In the genomic region with DNA sequence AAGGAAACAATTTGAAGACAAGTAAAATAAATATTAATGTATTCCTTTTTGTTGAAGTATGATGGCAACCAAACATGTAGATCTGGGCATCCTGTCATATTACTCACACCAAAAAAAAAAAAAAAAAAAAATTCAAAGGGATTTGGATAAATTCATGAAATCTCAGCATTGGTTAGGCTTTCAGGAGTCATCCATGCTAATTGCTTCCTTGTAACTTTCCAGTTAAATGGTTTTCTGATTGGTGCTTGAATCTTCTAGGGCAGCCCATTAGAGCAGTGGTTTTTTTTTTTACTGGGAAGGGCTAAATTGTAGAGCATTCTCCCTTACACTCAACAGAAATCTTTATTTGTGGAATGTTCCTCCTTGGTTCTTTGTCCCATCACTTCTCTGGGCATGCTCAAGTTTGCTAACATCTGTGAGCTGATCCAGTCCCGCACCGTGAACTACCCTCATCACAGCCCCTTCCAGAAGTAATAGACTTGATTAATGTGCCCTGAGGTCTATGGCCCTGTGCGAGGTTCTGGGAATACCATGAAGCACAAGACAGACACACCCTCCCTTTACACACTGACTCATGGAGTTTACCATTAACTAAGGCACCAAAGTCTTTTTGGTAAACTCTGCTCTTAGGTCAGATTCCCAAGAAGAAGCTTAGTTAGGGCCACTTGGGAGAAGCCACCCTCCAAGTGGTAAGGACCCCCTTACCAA, we compare ENCODE assay signal across 10 cellular contexts. TPM values are rescaled to one million over a fixed set of nuclear protein-coding genes. Genes with fewer than 3 reads are reported as not detected.
DNase-seq lines count a peak whose midpoint lies in the region; ATAC-seq, FAIRE-seq and TF ChIP-seq lines count a peak whose summit lies in the region.
"Had no signal": no experiment of that assay in that cellular context is flagged by ENCODE, and none has a peak within 500 bp of the region (broad histone marks: within the 10 kb centered on the region; RNA-seq: fewer than 3 reads in every experiment).

No MANE protein-coding gene starts in this region.

- H3K36me3 Mint-ChIP-seq in MCF 10A (ENCODE audit: insufficient read depth, unreplicated experiment): no peaks in the 10 kb centered on the region
- H3K36me3 Mint-ChIP-seq in activated T-helper 2 cell treated with anti-CD3 and anti-CD28 coated beads, Interferon-gamma antibody, Interleukin-2, Interleukin-4, amounts not matched to agents 10 μg/mL and 5 μg/mL and 100 μg/mL, durations not matched to agents 14 hours and 24 hours and 36 hours (ENCODE audit: low read depth): peaks cover 49% of the 10 kb centered on the region

- H3K9me3 Mint-ChIP-seq in MCF 10A (ENCODE audit: unreplicated experiment): no peaks in the 10 kb centered on the region
- no peaks in the 10 kb centered on the region for H3K9me3 Mint-ChIP-seq in activated T-helper 2 cell treated with anti-CD3 and anti-CD28 coated beads, Interferon-gamma antibody, Interleukin-2, Interleukin-4, amounts not matched to agents 10 μg/mL and 5 μg/mL and 100 μg/mL, durations not matched to agents 14 hours and 24 hours and 36 hours

- H3K9me3 ChIP-seq in breast epithelium: no peaks in the 10 kb centered on the region
- H3K9me3 ChIP-seq in thyroid gland: no peaks in the 10 kb centered on the region
- no peaks in the 10 kb centered on the region for H3K9me3 ChIP-seq in upper lobe of right lung

- BruUV-seq in MCF 10A (replicated peaks; lab: Mats Ljungman, UMichigan): no TSS peak

- no peaks in the 10 kb centered on the region for H3K27me3 ChIP-seq in breast epithelium
- H3K27me3 ChIP-seq in thyroid gland: no peaks in the 10 kb centered on the region
- no peaks in the 10 kb centered on the region for H3K27me3 ChIP-seq in upper lobe of right lung

- H3K4me1 ChIP-seq in breast epithelium: no peaks in the 10 kb centered on the region
- H3K4me1 ChIP-seq in thyroid gland: peaks cover 41 to 68% of the 10 kb centered on the region in 2 donors
- peaks cover 28% of the 10 kb centered on the region for H3K4me1 ChIP-seq in upper lobe of right lung

- no peak for TF ChIP-seq CTCF in MCF 10A (IDR thresholded peaks at IDR 0.05; ENCODE audit: unreplicated experiment)
- no peak for TF ChIP-seq CTCF in breast epithelium (IDR thresholded peaks at IDR 0.05)
- no peak for TF ChIP-seq CTCF in thyroid gland (IDR thresholded peaks at IDR 0.05)
- TF ChIP-seq CTCF in upper lobe of right lung (IDR thresholded peaks at IDR 0.05): no peak

- no peaks in the 10 kb centered on the region for H3K27me3 Mint-ChIP-seq in MCF 10A (ENCODE audit: insufficient read depth, unreplicated experiment)
- H3K27me3 Mint-ChIP-seq in activated T-helper 2 cell treated with anti-CD3 and anti-CD28 coated beads, Interferon-gamma antibody, Interleukin-2, Interleukin-4, amounts not matched to agents 10 μg/mL and 5 μg/mL and 100 μg/mL, durations not matched to agents 14 hours and 24 hours and 36 hours (ENCODE audit: low read depth): no peaks in the 10 kb centered on the region

- TF ChIP-seq POLR2A in breast epithelium (IDR thresholded peaks at IDR 0.05): no peak
- TF ChIP-seq POLR2A in thyroid gland (IDR thresholded peaks at IDR 0.05): no peak

- no peak overlapping the region for H3K27ac Mint-ChIP-seq in MCF 10A (ENCODE audit: low read depth, unreplicated experiment)
- H3K27ac Mint-ChIP-seq in activated T-helper 2 cell treated with anti-CD3 and anti-CD28 coated beads, Interferon-gamma antibody, Interleukin-2, Interleukin-4, amounts not matched to agents 10 μg/mL and 5 μg/mL and 100 μg/mL, durations not matched to agents 14 hours and 24 hours and 36 hours: no peak overlapping the region

- CTCF ChIA-PET in MCF 10A (lab: Yijun Ruan, JAX): no interaction called here

- H3K36me3 ChIP-seq in breast epithelium (no peaks in the 10 kb centered on the region), thyroid gland (no peaks in the 10 kb centered on the region), upper lobe of right lung (no peaks in the 10 kb centered on the region)

- peak; percentile 27 for FAIRE-seq in islet of Langerhans (lab: Jason Lieb, UNC)

- H3K4me3 ChIP-seq in breast epithelium (no peak overlapping the region), thyroid gland (replicated peaks in 1 of 3) (no peak overlapping the region), upper lobe of right lung (no peak overlapping the region)

- POLR2A ChIA-PET in MCF 10A (lab: Yijun Ruan, JAX): interaction anchor here (0.8 kb wide), 1 partner anchor 34 kb away, joined by 3 read pairs; no protein-coding TSS in a partner anchor

- ATAC-seq in upper lobe of right lung (no peak), HG03521 (IDR thresholded peaks at IDR 0.05; ENCODE audit: unreplicated experiment) (no peak), HG02763 (IDR thresholded peaks at IDR 0.05; ENCODE audit: unreplicated experiment) (no peak)
- ATAC-seq: HCT116 had no signal

- peak; percentile 38 for DNase-seq in MCF 10A (ENCODE audit: unreplicated experiment)
- no peak for DNase-seq in breast epithelium (ENCODE audit: low spot score in 2 of 2)
- no peak for DNase-seq in activated T-helper 2 cell treated with anti-CD3 and anti-CD28 coated beads, Interferon-gamma antibody, Interleukin-2, Interleukin-4, amounts not matched to agents 10 μg/mL and 5 μg/mL and 100 μg/mL, durations not matched to agents 14 hours and 24 hours and 36 hours (ENCODE audit: low spot score)
- DNase-seq in thyroid gland: no peak
- DNase-seq in upper lobe of right lung: no peak
- DNase-seq: cerebellar nuclear complex had no signal

- H3K4me3 Mint-ChIP-seq in MCF 10A (ENCODE audit: unreplicated experiment): no peak overlapping the region
- H3K4me3 Mint-ChIP-seq in activated T-helper 2 cell treated with anti-CD3 and anti-CD28 coated beads, Interferon-gamma antibody, Interleukin-2, Interleukin-4, amounts not matched to agents 10 μg/mL and 5 μg/mL and 100 μg/mL, durations not matched to agents 14 hours and 24 hours and 36 hours (ENCODE audit: low read depth): peak overlapping the region; percentile 87

- 68 to 71% methylated on average over 3 of the region's 3 CpGs for WGBS in thyroid gland, 2 donors

- intact Hi-C loops in MCF 10A (cut with micrococcal nuclease): no loop called here
- intact Hi-C loops in breast epithelium (cut with DNase I; ENCODE audit: low total_unique reads): no loop called here
- intact Hi-C loops in activated T-helper 2 cell treated with anti-CD3 and anti-CD28 coated beads, Interferon-gamma antibody, Interleukin-2, Interleukin-4, amounts not matched to agents 10 μg/mL and 5 μg/mL and 100 μg/mL, durations not matched to agents 14 hours and 24 hours and 36 hours (cut with micrococcal nuclease): loop anchor here (2.0 to 10.0 kb wide), 3 partner anchors 69 to 1175 kb away; a partner anchor contains a TSS
- intact Hi-C loops in thyroid gland (cut with DNase I): loop anchor here (10.0 kb wide), 1 partner anchor 55 kb away; no protein-coding TSS in a partner anchor
- intact Hi-C loops in upper lobe of right lung (cut with DNase I): no loop called here

- H3K27ac ChIP-seq in breast epithelium: no peak overlapping the region
- peak overlapping the region; percentile 57 to 72 (median 64) for H3K27ac ChIP-seq in thyroid gland
- no peak overlapping the region for H3K27ac ChIP-seq in upper lobe of right lung

- H3K4me1 Mint-ChIP-seq in MCF 10A (ENCODE audit: insufficient read depth, unreplicated experiment): no peaks in the 10 kb centered on the region
- peaks cover 76% of the 10 kb centered on the region for H3K4me1 Mint-ChIP-seq in activated T-helper 2 cell treated with anti-CD3 and anti-CD28 coated beads, Interferon-gamma antibody, Interleukin-2, Interleukin-4, amounts not matched to agents 10 μg/mL and 5 μg/mL and 100 μg/mL, durations not matched to agents 14 hours and 24 hours and 36 hours (ENCODE audit: low read depth)

RNA-seq across cellular contexts. Expression of a gene that starts 56.0 kb away (rescaled TPM):
- total RNA-seq in MCF 10A (2022): 32.1 and 34.8 TPM in 2 replicates
- total RNA-seq in breast epithelium: 10 to 100 TPM; 31.7 to 49.0 (median 35.4) TPM
- total RNA-seq in activated T-helper 2 cell treated with anti-CD3 and anti-CD28 coated beads, Interferon-gamma antibody, Interleukin-2, Interleukin-4, amounts not matched to agents 10 μg/mL and 5 μg/mL and 100 μg/mL, durations not matched to agents 14 hours and 24 hours and 36 hours: 56.2 and 64.2 TPM in 2 replicates
- total RNA-seq in thyroid gland: 10 to 100 TPM; 43.0 to 66.2 (median 55.6) TPM
- 71.1 TPM for total RNA-seq in upper lobe of right lung

Comparison
In these comparisons a context has a peak if more than half of its experiments do, and no peak if none do; other contexts are left out.
1. H3K27ac ChIP-seq: peak in thyroid gland (3 of 3); none in breast epithelium (0 of 2) and upper lobe of right lung (single experiment).
2. intact Hi-C loops: an anchor here in activated T-helper 2 cell treated with anti-CD3 and anti-CD28 coated beads, Interferon-gamma antibody, Interleukin-2, Interleukin-4, amounts not matched to agents 10 μg/mL and 5 μg/mL and 100 μg/mL, durations not matched to agents 14 hours and 24 hours and 36 hours (2.0 to 10.0 kb wide) and thyroid gland (10.0 kb wide); none called in MCF 10A, breast epithelium and upper lobe of right lung.